In genomic region chr3:105559856-105560255, GRCh38 we compare ENCODE assay signal across 23 cellular contexts.
"Had no signal": no experiment of that assay in that cellular context is flagged by ENCODE, and none has a peak within 500 bp of the region (broad histone marks: within the 10 kb centered on the region; RNA-seq: fewer than 3 reads in every experiment).

No MANE protein-coding gene starts in this region.

- H3K27me3 ChIP-seq: ascending aorta, cardiac muscle cell, Peyer's patch, SJSA1 had no signal

- H3K27ac ChIP-seq: ascending aorta, cardiac muscle cell, Peyer's patch, SJSA1 had no signal

- H3K9me3 ChIP-seq: ascending aorta, Peyer's patch, SJSA1, SK-N-SH had no signal

- H3K36me3 ChIP-seq: cardiac muscle cell, Peyer's patch had no signal

- H3K9ac ChIP-seq: SK-N-SH had no signal

- H3K4me3 ChIP-seq: ascending aorta, cardiac muscle cell, Peyer's patch, SJSA1 had no signal

- DNase-seq: activated CD4-positive, alpha-beta T cell treated with anti-CD3 and anti-CD28 coated beads, Interleukin-2, amount 10 ng/mL, durations not matched to agents 24 days and 14 days; activated CD4-positive, alpha-beta T cell treated with anti-CD3 and anti-CD28 coated beads, Interleukin-2, amount 50 U/mL, for 4 hours; activated CD8-positive, alpha-beta T cell treated with anti-CD3 and anti-CD28 coated beads for 36 hours; activated gamma-delta T cell; activated naive CD4-positive, alpha-beta T cell treated with Interleukin-2 at 50 U/mL for 16 hours; activated naive CD8-positive, alpha-beta T cell treated with anti-CD3 and anti-CD28 coated beads, Interleukin-2, amount 10 ng/mL, durations not matched to agents 7 days and 5 days; activated T-cell treated with anti-CD3 and anti-CD28 coated beads, Interleukin-2, amount 50 U/mL, for 24 hours; amygdala; NCI-H1105; NCI-H1417 treated with DMSO at 0.1 percent for 48 hours; NCI-H187 treated with DMSO at 0.1 percent for 48 hours; NCI-H345; NCI-H510A; NCI-H526 treated with DMSO at 0.1 percent for 48 hours; NCI-H774; PC-3; Peyer's patch; RPMI8226; SHP77 treated with DMSO at 0.1 percent for 48 hours; SK-N-SH had no signal

- H3K4me1 ChIP-seq: ascending aorta, Peyer's patch had no signal

- H3K4me2 ChIP-seq: SK-N-SH had no signal
